Comparison of ENCODE assay signal across 1 cellular context in the genomic region with DNA sequence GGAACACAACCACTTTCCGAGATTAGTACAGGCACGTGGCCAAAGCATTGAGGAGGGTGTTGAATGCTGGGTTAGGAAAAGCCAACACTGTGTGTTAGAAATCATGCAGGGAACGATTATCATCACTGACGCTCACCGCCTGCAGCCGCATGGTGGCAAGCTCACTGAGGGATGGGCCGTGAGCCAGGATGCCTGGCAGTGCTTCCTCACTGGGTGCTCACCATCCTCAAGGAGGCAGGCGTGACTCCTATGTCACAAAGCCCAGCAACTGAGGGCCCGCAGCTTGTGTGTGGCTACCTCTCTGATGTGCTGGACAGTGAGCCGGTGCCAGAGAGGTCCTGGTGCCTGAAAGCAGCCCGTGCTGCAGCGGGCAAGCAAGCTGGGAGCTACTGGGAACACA.
A peak's percentile ranks its signal among the peaks of the same experiment; 100 is the strongest.
TF ChIP-seq lines count a peak whose summit lies in the region.

No MANE protein-coding gene starts in this region.

TF ChIP-seq in HepG2, 621 proteins besides CTCF, POLR2A, EP300 and RAD21:
- no peak for TF ChIP-seq E2F5 (CRISPR knock-in tag; conservative IDR thresholded peaks at IDR 0.05)
- peak; percentile 24 for TF ChIP-seq AGO2 (optimal IDR thresholded peaks at IDR 0.05; ENCODE audit: low read depth, low read length)
- TF ChIP-seq NFIB (CRISPR knock-in tag; IDR thresholded peaks at IDR 0.05; ENCODE audit: borderline replicate concordance), result no peak
